ENCODE assay signal across 14 cellular contexts in the genomic region with DNA sequence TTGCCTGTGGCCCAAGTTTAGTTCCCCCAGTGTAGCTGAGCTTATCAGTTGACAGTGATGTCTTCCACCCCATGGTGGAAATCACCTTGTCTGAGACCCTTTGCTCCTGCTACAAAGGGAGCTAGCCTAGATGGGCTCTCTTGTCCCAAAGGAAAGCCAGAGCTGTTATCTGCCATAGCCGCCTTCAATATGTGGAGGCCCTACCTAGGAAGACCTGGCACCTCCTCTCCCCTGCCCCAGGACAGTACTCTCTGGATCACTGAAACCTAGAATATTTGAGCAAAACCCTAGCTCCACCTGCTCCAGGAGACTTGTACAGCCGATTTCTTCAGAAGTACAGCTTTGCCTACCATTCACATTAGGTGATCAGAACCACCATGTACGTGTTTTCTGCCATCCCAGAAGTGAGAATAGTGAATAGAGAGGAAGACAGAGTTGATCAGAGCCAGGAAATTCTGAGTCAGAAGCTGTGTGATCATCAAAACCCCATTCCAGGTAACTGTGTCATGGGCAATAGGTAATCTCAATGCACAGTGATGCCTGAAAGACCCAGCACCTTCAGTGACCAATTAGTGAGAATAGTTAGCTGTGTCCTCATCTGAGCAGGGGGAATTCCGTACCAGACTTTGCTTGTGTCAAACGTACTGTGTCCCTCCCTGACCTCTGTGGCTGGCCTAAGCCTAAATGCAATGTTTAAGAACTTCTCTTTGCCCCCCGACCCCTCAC.
DNase-seq lines count a peak whose midpoint lies in the region; ATAC-seq, FAIRE-seq and TF ChIP-seq lines count a peak whose summit lies in the region.
"Had no signal": no experiment of that assay in that cellular context is flagged by ENCODE, and none has a peak within 500 bp of the region (broad histone marks: within the 10 kb centered on the region; RNA-seq: fewer than 3 reads in every experiment).

No MANE protein-coding gene starts in this region.

- H3K4me3 ChIP-seq in PC-9 (no peak overlapping the region), GM12878 (no peak overlapping the region)
- H3K4me3 ChIP-seq: transverse colon had no signal

- H3K9ac ChIP-seq in GM12878 (ENCODE audit: control insufficient read depth, insufficient read depth, low read length), result no peak overlapping the region
- H3K9ac ChIP-seq: SK-N-SH had no signal

- intact Hi-C loops in activated CD4-positive, alpha-beta memory T cell treated with anti-CD3 and anti-CD28 coated beads for 36 hours (cut with micrococcal nuclease), result loop anchor here (1.0 to 2.0 kb wide), 2 partner anchors 75 to 213 kb away; no protein-coding TSS in a partner anchor
- intact Hi-C loops in PC-9 (cut with micrococcal nuclease; ENCODE audit: unreplicated experiment) (no loop called here), GM12878 (cut with micrococcal nuclease; ENCODE audit: unreplicated experiment) (no loop called here)

- no peaks in the 10 kb centered on the region for H3K9me3 Mint-ChIP-seq in activated CD4-positive, alpha-beta memory T cell treated with anti-CD3 and anti-CD28 coated beads for 36 hours
- no peaks in the 10 kb centered on the region for H3K9me3 Mint-ChIP-seq in activated CD4-positive, alpha-beta memory T cell treated with anti-CD3 and anti-CD28 coated beads, Interleukin-2, amount 10 ng/mL, durations not matched to agents 7 days and 5 days
- H3K9me3 Mint-ChIP-seq: dendritic cell treated with granulocyte-macrophage colony-stimulating factor and Interleukin-4, amounts not matched to agents 40 ng/mL and 50 ng/mL, for 4 days had no signal

- no peak overlapping the region for H3K4me3 Mint-ChIP-seq in activated CD4-positive, alpha-beta memory T cell treated with anti-CD3 and anti-CD28 coated beads for 36 hours
- H3K4me3 Mint-ChIP-seq in activated CD4-positive, alpha-beta memory T cell treated with anti-CD3 and anti-CD28 coated beads, Interleukin-2, amount 10 ng/mL, durations not matched to agents 7 days and 5 days, result no peak overlapping the region
- H3K4me3 Mint-ChIP-seq: dendritic cell treated with granulocyte-macrophage colony-stimulating factor and Interleukin-4, amounts not matched to agents 40 ng/mL and 50 ng/mL, for 4 days had no signal

- no peaks in the 10 kb centered on the region for H3K9me2 ChIP-seq in PC-9 (ENCODE audit: insufficient read depth)
- H3K9me2 ChIP-seq: SK-N-SH had no signal

- no peak for FAIRE-seq in GM12878 (lab: Jason Lieb, UNC)

- no peak overlapping the region for H2AFZ ChIP-seq in PC-9
- H2AFZ ChIP-seq in GM12878 (ENCODE audit: control insufficient read depth, low read depth, low read length), result no peak overlapping the region

- TF ChIP-seq CTCF in PC-9 (conservative IDR thresholded peaks at IDR 0.05) (no peak), GM12878 (IDR thresholded peaks at IDR 0.05 in 2 of 3, conservative IDR thresholded peaks at IDR 0.05 in 1 of 3; ENCODE audit: control insufficient read depth in 2 of 3, extremely low read depth in 1 of 3, insufficient read depth in 1 of 3, low read depth in 3 of 3, low read length in 3 of 3) (no peak)

- H3K4me1 Mint-ChIP-seq in activated CD4-positive, alpha-beta memory T cell treated with anti-CD3 and anti-CD28 coated beads for 36 hours (ENCODE audit: low read depth), result peaks cover 43% of the 10 kb centered on the region
- H3K4me1 Mint-ChIP-seq in activated CD4-positive, alpha-beta memory T cell treated with anti-CD3 and anti-CD28 coated beads, Interleukin-2, amount 10 ng/mL, durations not matched to agents 7 days and 5 days, result peaks cover 21% of the 10 kb centered on the region

- H3K4me1 ChIP-seq in PC-9 (replicated peaks; ENCODE audit: insufficient read depth) (peaks cover 58% of the 10 kb centered on the region), GM12878 (ENCODE audit: control insufficient read depth, insufficient read depth, low read length) (peaks cover 11% of the 10 kb centered on the region; the same call in 1 of the 2 replicates)

- no peak for TF ChIP-seq POLR2A in GM12878 (IDR thresholded peaks at IDR 0.05; ENCODE audit: low read depth, low read length)

- H3F3A ChIP-seq in PC-9 (ENCODE audit: insufficient read depth, low read depth), result peaks cover 28% of the 10 kb centered on the region

- H3K36me3 ChIP-seq in PC-9 (ENCODE audit: low read depth) (0 out of 2 replicates have a peak, but pooled peaks cover 7% of the 10 kb centered on the region), GM12878 (ENCODE audit: control insufficient read depth in 2 of 2, insufficient read depth in 2 of 2, low read length in 1 of 2) (no peaks in the 10 kb centered on the region; a peak in 1 of 4 replicates)
- H3K36me3 ChIP-seq: neutrophil had no signal

- no peaks in the 10 kb centered on the region for H3K27me3 Mint-ChIP-seq in activated CD4-positive, alpha-beta memory T cell treated with anti-CD3 and anti-CD28 coated beads for 36 hours
- H3K27me3 Mint-ChIP-seq in activated CD4-positive, alpha-beta memory T cell treated with anti-CD3 and anti-CD28 coated beads, Interleukin-2, amount 10 ng/mL, durations not matched to agents 7 days and 5 days, result no peaks in the 10 kb centered on the region
- H3K27me3 Mint-ChIP-seq: dendritic cell treated with granulocyte-macrophage colony-stimulating factor and Interleukin-4, amounts not matched to agents 40 ng/mL and 50 ng/mL, for 4 days had no signal

- H4K20me1 ChIP-seq in PC-9 (ENCODE audit: insufficient read depth), result no peaks in the 10 kb centered on the region
- no peaks in the 10 kb centered on the region for H4K20me1 ChIP-seq in GM12878 (ENCODE audit: control insufficient read depth, insufficient read depth)

- ATAC-seq in GM12878, result peak; percentile 74

- H3K79me2 ChIP-seq in PC-9 (ENCODE audit: low read depth), result no peaks in the 10 kb centered on the region; the same call in 1 of the 2 replicates
- no peaks in the 10 kb centered on the region for H3K79me2 ChIP-seq in GM12878 (ENCODE audit: control insufficient read depth, insufficient read depth, low read length)

- H3K27ac ChIP-seq in PC-9, result peak overlapping the region; percentile 56
- no peak overlapping the region for H3K27ac ChIP-seq in GM12878 (ENCODE audit: control insufficient read depth, insufficient read depth)
- H3K27ac ChIP-seq: neutrophil, transverse colon had no signal

- H3K9me3 ChIP-seq in PC-9 (ENCODE audit: insufficient read depth, low read depth) (no peaks in the 10 kb centered on the region), GM12878 (replicated peaks; ENCODE audit: control insufficient read depth, insufficient read depth, low read length) (no peaks in the 10 kb centered on the region)
- H3K9me3 ChIP-seq: neutrophil, SK-N-SH, transverse colon had no signal

- CTCF ChIA-PET in activated CD4-positive, alpha-beta memory T cell treated with anti-CD3 and anti-CD28 coated beads for 36 hours (lab: Charles Lee), result interaction anchor here (0.6 to 1.5 kb wide), 4 partner anchors 75 to 340 kb away, joined by 3 to 4 read pairs (median 3); no protein-coding TSS in a partner anchor
- CTCF ChIA-PET in activated CD4-positive, alpha-beta memory T cell treated with anti-CD3 and anti-CD28 coated beads, Interleukin-2, amount 10 ng/mL, durations not matched to agents 7 days and 5 days (lab: Charles Lee), result interaction anchor here (0.9 to 1.9 kb wide), 5 partner anchors 9 to 314 kb away, joined by 3 to 5 read pairs (median 3); a partner anchor contains a TSS
- CTCF ChIA-PET in PC-9 (lab: Charles Lee), result no interaction called here
- CTCF ChIA-PET in GM12878 (lab: Yijun Ruan, JAX), result interaction anchor here (0.8 to 2.5 kb wide), 6 partner anchors 10 to 439 kb away, joined by 3 to 15 read pairs (median 5); no protein-coding TSS in a partner anchor

- H3K36me3 Mint-ChIP-seq in activated CD4-positive, alpha-beta memory T cell treated with anti-CD3 and anti-CD28 coated beads for 36 hours, result peaks cover 10% of the 10 kb centered on the region
- H3K36me3 Mint-ChIP-seq in activated CD4-positive, alpha-beta memory T cell treated with anti-CD3 and anti-CD28 coated beads, Interleukin-2, amount 10 ng/mL, durations not matched to agents 7 days and 5 days (ENCODE audit: low read depth), result peaks cover 5% of the 10 kb centered on the region

- SMC1A ChIA-PET in GM12878 (lab: Charles Lee; ENCODE audit: uncharacterized antibody, unreplicated experiment), result interaction anchor here (1.0 to 2.9 kb wide), 4 partner anchors 10 to 53 kb away, joined by 3 to 12 read pairs (median 3); no protein-coding TSS in a partner anchor

- H3K27me3 ChIP-seq in PC-9 (ENCODE audit: insufficient read depth, low read depth) (no peaks in the 10 kb centered on the region), GM12878 (replicated peaks in 1 of 2; ENCODE audit: control insufficient read depth in 2 of 2, insufficient read depth in 2 of 2, low read length in 1 of 2) (no peaks in the 10 kb centered on the region)
- H3K27me3 ChIP-seq: neutrophil, transverse colon had no signal

- peak overlapping the region; percentile 45 for H3K4me2 ChIP-seq in PC-9
- H3K4me2 ChIP-seq in GM12878 (ENCODE audit: control insufficient read depth, insufficient read depth), result no peak overlapping the region
- H3K4me2 ChIP-seq: SK-N-SH had no signal

- POLR2A ChIA-PET in activated CD4-positive, alpha-beta memory T cell treated with anti-CD3 and anti-CD28 coated beads for 36 hours (lab: Charles Lee), result interaction anchor here (1.4 kb wide), 1 partner anchor 76 kb away, joined by 3 read pairs; no protein-coding TSS in a partner anchor
- POLR2A ChIA-PET in activated CD4-positive, alpha-beta memory T cell treated with anti-CD3 and anti-CD28 coated beads, Interleukin-2, amount 10 ng/mL, durations not matched to agents 7 days and 5 days (lab: Charles Lee), result no interaction called here
- POLR2A ChIA-PET in PC-9 (lab: Charles Lee; ENCODE audit: unreplicated experiment) (interaction anchor here (0.6 kb wide), 1 partner anchor 260 kb away, joined by 6 read pairs; no protein-coding TSS in a partner anchor), GM12878 (lab: Charles Lee) (interaction anchor here (1.1 to 1.6 kb wide), 3 partner anchors 9 to 19 kb away, joined by 3 to 5 read pairs (median 3); no protein-coding TSS in a partner anchor)

- TF ChIP-seq EP300 in GM12878 (IDR thresholded peaks at IDR 0.05; ENCODE audit: borderline replicate concordance in 1 of 2, control insufficient read depth in 1 of 2, low read depth in 2 of 2, low read length in 2 of 2), result no peak

- peak overlapping the region; percentile 81 for H3K27ac Mint-ChIP-seq in activated CD4-positive, alpha-beta memory T cell treated with anti-CD3 and anti-CD28 coated beads for 36 hours
- no peak overlapping the region for H3K27ac Mint-ChIP-seq in activated CD4-positive, alpha-beta memory T cell treated with anti-CD3 and anti-CD28 coated beads, Interleukin-2, amount 10 ng/mL, durations not matched to agents 7 days and 5 days
- H3K27ac Mint-ChIP-seq: dendritic cell treated with granulocyte-macrophage colony-stimulating factor and Interleukin-4, amounts not matched to agents 40 ng/mL and 50 ng/mL, for 4 days had no signal

- BruUV-seq in PC-9 (replicated peaks; lab: Mats Ljungman, UMichigan) (no TSS peak), GM12878 (replicated peaks; lab: Mats Ljungman, UMichigan) (no TSS peak)

- DNase-seq in activated CD4-positive, alpha-beta memory T cell treated with anti-CD3 and anti-CD28 coated beads for 36 hours, result peak; percentile 47
- DNase-seq in activated CD4-positive, alpha-beta memory T cell treated with anti-CD3 and anti-CD28 coated beads, Interleukin-2, amount 10 ng/mL, durations not matched to agents 7 days and 5 days, result no peak
- peak in 1 of 2 experiments; percentile 61 for DNase-seq in PC-9
- no peak for DNase-seq in GM12878 (ENCODE audit: low read depth, low spot score)
- peak; percentile 0 to 16 for DNase-seq in stimulated activated CD4-positive, alpha-beta T cell treated with anti-CD3 and anti-CD28 coated beads, Interleukin-2, amount 100 ng/mL, for 48 hours
- no peak for DNase-seq in NCI-H524 (lab: John Stamatoyannopoulos, UW)
- no peak for DNase-seq in SIG-M5 treated with dmso at 0.1 percent for 504 hours (lab: John Stamatoyannopoulos, UW; ENCODE audit: unreplicated experiment)
- no peak for DNase-seq in cerebellar cortex (ENCODE audit: low spot score)
- DNase-seq: COR-L47, NCI-H1092 treated with DMSO at 0.1 percent for 48 hours, SK-N-SH, transverse colon had no signal

- no peak for TF ChIP-seq RAD21 in GM12878 (IDR thresholded peaks at IDR 0.05; ENCODE audit: insufficient read depth, low read depth, low read length)

- WGBS in GM12878 (ENCODE audit: insufficient coverage, insufficient replicate concordance, low lambda C conversion rate, missing lambda C conversion rate), result 78% methylated on average over 6 of the region's 6 CpGs

- in situ Hi-C loops in GM12878 (cut with MboI), result no loop called here

- RAD21 ChIA-PET in GM12878 (lab: Charles Lee; ENCODE audit: unreplicated experiment), result interaction anchor here (1.5 to 1.7 kb wide), 2 partner anchors 9 to 52 kb away, joined by 5 to 7 read pairs; no protein-coding TSS in a partner anchor

Comparison
In these comparisons a context has a peak if more than half of its experiments do, and no peak if none do; other contexts are left out.
1. DNase-seq: peak in activated CD4-positive, alpha-beta memory T cell treated with anti-CD3 and anti-CD28 coated beads for 36 hours (single experiment) and stimulated activated CD4-positive, alpha-beta T cell treated with anti-CD3 and anti-CD28 coated beads, Interleukin-2, amount 100 ng/mL, for 48 hours (2 of 2); none in activated CD4-positive, alpha-beta memory T cell treated with anti-CD3 and anti-CD28 coated beads, Interleukin-2, amount 10 ng/mL, durations not matched to agents 7 days and 5 days (single experiment), GM12878 (single experiment), NCI-H524 (0 of 2), SIG-M5 treated with dmso at 0.1 percent for 504 hours (single experiment) and cerebellar cortex (single experiment).